In genomic region chr9:109315889-109316640, GRCh38 we compare ENCODE assay signal across 8 cellular contexts. TPM values are rescaled to one million over a fixed set of nuclear protein-coding genes. Genes with fewer than 3 reads are reported as not detected.
DNase-seq lines count a peak whose midpoint lies in the region; ATAC-seq and TF ChIP-seq lines count a peak whose summit lies in the region.

No MANE protein-coding gene starts in this region.

- 71% methylated on average over 14 of the region's 14 CpGs for WGBS in SK-N-SH (ENCODE audit: low lambda C conversion rate)
- 37 to 38% methylated on average over 14 of the region's 14 CpGs for WGBS in thyroid gland, 2 donors

- H3K9ac ChIP-seq in SK-N-SH, result no peak overlapping the region

- peak in 1 of 2 donors; percentile 86 for TF ChIP-seq POLR2A in thyroid gland (IDR thresholded peaks at IDR 0.05)

- POLR2A ChIA-PET in SK-N-SH (lab: Yijun Ruan, JAX), result no interaction called here

- no peaks in the 10 kb centered on the region for H3K9me3 ChIP-seq in SK-N-SH
- H3K9me3 ChIP-seq in thyroid gland, result no peaks in the 10 kb centered on the region

- peaks cover 8 to 38% of the 10 kb centered on the region in 2 experiments; a peak in 3 of 4 replicates for H3K4me1 ChIP-seq in SK-N-SH (ENCODE audit: control insufficient read depth in 1 of 2, insufficient read depth in 2 of 2, low read depth in 1 of 2, low read length in 1 of 2)
- peaks cover 61 to 65% of the 10 kb centered on the region in 2 donors for H3K4me1 ChIP-seq in thyroid gland

- no peaks in the 10 kb centered on the region for H3K9me2 ChIP-seq in SK-N-SH

- H2AFZ ChIP-seq in SK-N-SH (ENCODE audit: low read depth), result no peak overlapping the region

- peak; percentile 78 for ATAC-seq in left ventricle myocardium superior
- ATAC-seq in HG02610 (IDR thresholded peaks at IDR 0.05; ENCODE audit: unreplicated experiment), result no peak

- H3K27ac ChIP-seq in SK-N-SH (ENCODE audit: low read depth in 2 of 2, low read length in 1 of 2) (no peak overlapping the region), thyroid gland (peak overlapping the region; percentile 89 to 97 (median 93))

- H3F3A ChIP-seq in SK-N-SH (replicated peaks; ENCODE audit: insufficient read depth), result peaks cover 3% of the 10 kb centered on the region

- H3K27me3 ChIP-seq in SK-N-SH (ENCODE audit: insufficient read depth) (no peaks in the 10 kb centered on the region; the same call in 1 of the 2 replicates), thyroid gland (no peaks in the 10 kb centered on the region)

- H3K79me2 ChIP-seq in SK-N-SH (ENCODE audit: insufficient read depth), result no peaks in the 10 kb centered on the region

- H3K4me3 ChIP-seq in SK-N-SH (ENCODE audit: low read depth in 2 of 2, low read length in 1 of 2), result no peak overlapping the region
- no peak overlapping the region for H3K4me3 ChIP-seq in thyroid gland (replicated peaks in 1 of 3)

- H4K20me1 ChIP-seq in SK-N-SH (ENCODE audit: insufficient read depth), result no peaks in the 10 kb centered on the region

- CTCF ChIA-PET in SK-N-SH (lab: Yijun Ruan, JAX), result interaction anchor here (1.1 to 4.3 kb wide), 7 partner anchors 10 to 133 kb away, joined by 3 to 30 read pairs (median 7); no protein-coding TSS in a partner anchor

- H3K36me3 ChIP-seq in SK-N-SH (replicated peaks in 1 of 2; ENCODE audit: control insufficient read depth in 1 of 2, insufficient read depth in 2 of 2, low read length in 1 of 2), result no peaks in the 10 kb centered on the region
- no peaks in the 10 kb centered on the region for H3K36me3 ChIP-seq in thyroid gland

- intact Hi-C loops in left ventricle myocardium superior (cut with micrococcal nuclease), result no loop called here
- intact Hi-C loops in thyroid gland (cut with DNase I), result loop anchor here (5.0 kb wide), 1 partner anchor 69 kb away; no protein-coding TSS in a partner anchor

- no peak overlapping the region for H3K4me2 ChIP-seq in SK-N-SH

- TF ChIP-seq CTCF in SK-N-SH (IDR thresholded peaks at IDR 0.05), result no peak
- no peak for TF ChIP-seq CTCF in thyroid gland (IDR thresholded peaks at IDR 0.05)

- DNase-seq in NCI-H187 treated with DMSO at 0.1 percent for 48 hours (lab: John Stamatoyannopoulos, UW), result peak; percentile 45
- no peak for DNase-seq in NCI-H187 (lab: John Stamatoyannopoulos, UW)
- DNase-seq in SK-N-SH, result no peak
- peak; percentile 79 for DNase-seq in left ventricle myocardium superior
- peak; percentile 94 to 97 for DNase-seq in thyroid gland
- DNase-seq in HUDEP-2 (lab: John Stamatoyannopoulos, UW; ENCODE audit: unreplicated experiment in 76 of 76), result no peak
- no peak for DNase-seq in OCI-M2 (lab: John Stamatoyannopoulos, UW; ENCODE audit: unreplicated experiment)

- no peak for TF ChIP-seq EP300 in SK-N-SH (IDR thresholded peaks at IDR 0.05; ENCODE audit: borderline replicate concordance in 1 of 2, low read depth in 1 of 2, low read length in 1 of 2)

- TF ChIP-seq RAD21 in SK-N-SH (IDR thresholded peaks at IDR 0.05; ENCODE audit: low read length), result no peak

TF ChIP-seq in SK-N-SH, 30 proteins besides CTCF, POLR2A, EP300 and RAD21:
- TF ChIP-seq FOSL2 (IDR thresholded peaks at IDR 0.05; ENCODE audit: borderline replicate concordance, low read depth), result peak; percentile 52; the same call in 1 of the 2 replicates
- TF ChIP-seq MAX (IDR thresholded peaks at IDR 0.05; ENCODE audit: low read depth), result no peak; the same call in 1 of the 2 replicates
- peak; percentile 67 for TF ChIP-seq NFIC (IDR thresholded peaks at IDR 0.05; ENCODE audit: borderline replicate concordance)

RNA-seq across cellular contexts. Expression of gene EPB41L4B, which starts 4.8 kb away (rescaled TPM):
- polyA plus RNA-seq in SK-N-SH (2012; rRNA removed), result 0.59 and 0.84 TPM in 2 replicates
- polyA plus RNA-seq in SK-N-SH (2012; cell fraction: cytosol; rRNA removed), result 0.93 and 1.2 TPM in 2 replicates
- 0.32 and 0.83 TPM in 2 replicates for polyA plus RNA-seq in SK-N-SH (2012; cell fraction: nucleus; rRNA removed)
- total RNA-seq in left ventricle myocardium superior, result 8.9 TPM
- total RNA-seq in thyroid gland, result 10 to 100 TPM; 56.4 to 72.7 (median 71.0) TPM

Comparison
In these comparisons a context has a peak if more than half of its experiments do, and no peak if none do; other contexts are left out.
1. DNase-seq: peak in NCI-H187 treated with DMSO at 0.1 percent for 48 hours (single experiment), left ventricle myocardium superior (single experiment) and thyroid gland (2 of 2); none in NCI-H187 (0 of 2), SK-N-SH (single experiment), HUDEP-2 (0 of 76) and OCI-M2 (single experiment).
2. H3K27ac ChIP-seq: peak in thyroid gland (3 of 3); none in SK-N-SH (0 of 2).